2 cellular contexts compared by ENCODE assay signal in the genomic region with DNA sequence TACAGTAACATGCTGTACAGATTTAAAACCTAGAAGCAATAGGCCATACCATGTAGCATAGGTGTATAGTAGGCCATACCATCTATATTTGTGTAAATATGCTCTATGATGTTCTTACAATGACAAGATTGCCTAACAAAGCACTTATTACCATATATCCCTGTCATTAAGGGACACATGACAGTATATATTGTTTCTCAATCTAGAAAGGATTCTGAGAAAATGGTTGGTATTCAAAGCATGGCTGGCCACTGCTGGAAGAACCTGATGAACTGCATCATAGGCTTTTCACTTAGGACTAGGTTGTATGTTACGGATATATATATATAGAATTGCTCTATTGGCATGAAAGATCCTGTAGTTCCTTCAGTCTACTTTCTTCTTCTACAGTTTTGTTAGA.
TF ChIP-seq lines count a peak whose summit lies in the region.

No MANE protein-coding gene starts in this region.

TF ChIP-seq in IMR-90, 13 proteins besides CTCF, POLR2A, EP300 and RAD21:
- TF ChIP-seq CHD1 (IDR thresholded peaks at IDR 0.05; ENCODE audit: low read depth, low read length): no peak
- no peak for TF ChIP-seq MXI1 (IDR thresholded peaks at IDR 0.05; ENCODE audit: borderline replicate concordance, low read depth, low read length)
- no peak for TF ChIP-seq SMC3 (IDR thresholded peaks at IDR 0.05; ENCODE audit: low read depth, low read length)
- TF ChIP-seq CEBPB (IDR thresholded peaks at IDR 0.05; ENCODE audit: low read depth, low read length): no peak
- TF ChIP-seq NFE2L2 (IDR thresholded peaks at IDR 0.05; ENCODE audit: low read depth, low read length): no peak
- TF ChIP-seq, protein P1, sequence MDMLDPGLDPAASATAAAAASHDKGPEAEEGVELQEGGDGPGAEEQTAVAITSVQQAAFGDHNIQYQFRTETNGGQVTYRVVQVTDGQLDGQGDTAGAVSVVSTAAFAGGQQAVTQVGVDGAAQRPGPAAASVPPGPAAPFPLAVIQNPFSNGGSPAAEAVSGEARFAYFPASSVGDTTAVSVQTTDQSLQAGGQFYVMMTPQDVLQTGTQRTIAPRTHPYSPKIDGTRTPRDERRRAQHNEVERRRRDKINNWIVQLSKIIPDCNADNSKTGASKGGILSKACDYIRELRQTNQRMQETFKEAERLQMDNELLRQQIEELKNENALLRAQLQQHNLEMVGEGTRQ (IDR thresholded peaks at IDR 0.05; ENCODE audit: low read depth, low read length): no peak
- TF ChIP-seq ELK1 (IDR thresholded peaks at IDR 0.05; ENCODE audit: borderline replicate concordance, low read depth, low read length): no peak
- no peak for TF ChIP-seq RCOR1 (IDR thresholded peaks at IDR 0.05; ENCODE audit: insufficient replicate concordance, low read length)
- TF ChIP-seq RFX5 (IDR thresholded peaks at IDR 0.05; ENCODE audit: low read depth, low read length): no peak
- TF ChIP-seq MAFK (IDR thresholded peaks at IDR 0.05; ENCODE audit: low read depth, low read length): no peak

TF ChIP-seq in K562, 482 proteins besides CTCF, POLR2A, EP300 and RAD21:
- TF ChIP-seq NCOR1 (IDR thresholded peaks at IDR 0.05): no peak
- TF ChIP-seq PRDM10 (IDR thresholded peaks at IDR 0.05; ENCODE audit: partially characterized antibody): peak; percentile 34
- no peak for TF ChIP-seq HNRNPK (IDR thresholded peaks at IDR 0.05; ENCODE audit: low read depth, low read length, poor library complexity, severe bottlenecking)
